In genomic region chr16:27639588-27640276, GRCh38 we compare ENCODE assay signal across 8 cellular contexts.
DNase-seq lines count a peak whose midpoint lies in the region; ATAC-seq and TF ChIP-seq lines count a peak whose summit lies in the region.

No MANE protein-coding gene starts in this region.

- H3K9me3 Mint-ChIP-seq in nephron, result no peaks in the 10 kb centered on the region

- H4K20me1 ChIP-seq in fibroblast of lung (ENCODE audit: control insufficient read depth, extremely low read depth, insufficient read depth, low read length), result no peaks in the 10 kb centered on the region

- TF ChIP-seq CTCF in LNCaP clone FGC (IDR thresholded peaks at IDR 0.05; ENCODE audit: control insufficient read depth, extremely low read depth, insufficient read depth), result peak; percentile 80
- TF ChIP-seq CTCF in fibroblast of lung (conservative IDR thresholded peaks at IDR 0.05 in 1 of 2, IDR thresholded peaks at IDR 0.05 in 1 of 2; ENCODE audit: low read depth in 1 of 2, low read length in 2 of 2), result peak; percentile 79 to 85
- TF ChIP-seq CTCF in nephron (IDR thresholded peaks at IDR 0.05; ENCODE audit: unreplicated experiment in 3 of 3), result peak; percentile 62 to 71 (median 71)

- H3K27ac Mint-ChIP-seq in T-helper 17 cell, result no peak overlapping the region
- peak overlapping the region; percentile 61 to 91 (median 66) for H3K27ac Mint-ChIP-seq in nephron

- peaks cover 10% of the 10 kb centered on the region for H3K36me3 Mint-ChIP-seq in T-helper 17 cell (ENCODE audit: low read depth)
- H3K36me3 Mint-ChIP-seq in nephron (ENCODE audit: low read depth), result peaks cover 4% of the 10 kb centered on the region

- H3K79me2 ChIP-seq in fibroblast of lung (ENCODE audit: control insufficient read depth, insufficient read depth, low read length), result no peaks in the 10 kb centered on the region

- H3K4me3 Mint-ChIP-seq in T-helper 17 cell, result no peak overlapping the region
- H3K4me3 Mint-ChIP-seq in nephron, result no peak overlapping the region

- H3K27me3 Mint-ChIP-seq in T-helper 17 cell (no peaks in the 10 kb centered on the region), nephron (ENCODE audit: low read depth) (no peaks in the 10 kb centered on the region)

- peak; percentile 58 for ATAC-seq in GM18858 (IDR thresholded peaks at IDR 0.05; ENCODE audit: unreplicated experiment)
- ATAC-seq in T-helper 17 cell, result peak; percentile 44

- no peaks in the 10 kb centered on the region for H3K36me3 ChIP-seq in fibroblast of lung (ENCODE audit: control insufficient read depth, insufficient read depth, low read length)

- H3K4me3 ChIP-seq in LNCaP clone FGC (ENCODE audit: low read depth, low read length) (no peak overlapping the region), fibroblast of lung (replicated peaks in 1 of 4; ENCODE audit: control extremely low read depth in 1 of 4, insufficient read depth in 1 of 4, low read depth in 3 of 4, low read length in 4 of 4) (no peak overlapping the region)

- H3K4me1 ChIP-seq in fibroblast of lung (ENCODE audit: control insufficient read depth, extremely low read depth, insufficient read depth, low read length), result no peaks in the 10 kb centered on the region

- no peak overlapping the region for H3K27ac ChIP-seq in fibroblast of lung (ENCODE audit: insufficient read depth, low read length)

- DNase-seq in CMK (ENCODE audit: low read depth), result peak; percentile 49
- no peak for DNase-seq in LNCaP clone FGC (ENCODE audit: low read depth)
- DNase-seq in T-helper 17 cell, result no peak
- DNase-seq in fibroblast of lung (ENCODE audit: low read depth in 2 of 2), result peak; percentile 48 to 67
- no peak for DNase-seq in NCI-H128 (lab: John Stamatoyannopoulos, UW; ENCODE audit: unreplicated experiment)
- no peak for DNase-seq in T-helper 9 cell

- H2AFZ ChIP-seq in fibroblast of lung (ENCODE audit: low read length), result no peak overlapping the region

- peaks cover 8% of the 10 kb centered on the region for H3K4me1 Mint-ChIP-seq in T-helper 17 cell
- peaks cover 19% of the 10 kb centered on the region for H3K4me1 Mint-ChIP-seq in nephron

- no peaks in the 10 kb centered on the region for H3K9me3 ChIP-seq in T-helper 17 cell (ENCODE audit: control insufficient read depth, low read length, poor library complexity, severe bottlenecking)
- H3K9me3 ChIP-seq in fibroblast of lung (ENCODE audit: control insufficient read depth, insufficient read depth, low read depth, low read length), result no peaks in the 10 kb centered on the region

- H3K9ac ChIP-seq in fibroblast of lung (ENCODE audit: insufficient read depth, low read length), result no peak overlapping the region

- no peaks in the 10 kb centered on the region for H3K27me3 ChIP-seq in fibroblast of lung (ENCODE audit: control insufficient read depth, insufficient read depth, low read length)

- no peak overlapping the region for H3K4me2 ChIP-seq in fibroblast of lung (ENCODE audit: extremely low read depth, insufficient read depth, low read length)

Comparison
In these comparisons a context has a peak if more than half of its experiments do, and no peak if none do; other contexts are left out.
1. DNase-seq: peak in CMK (single experiment) and fibroblast of lung (2 of 2); none in LNCaP clone FGC (single experiment), T-helper 17 cell (0 of 3), NCI-H128 (single experiment) and T-helper 9 cell (single experiment).
2. Peak in every context shown above with its lines, with median percentiles within 50 percentile points of each other: CTCF ChIP-seq.